In genomic region chr1:217275617-217276398, GRCh38 we compare ENCODE assay signal across 13 cellular contexts.
DNase-seq lines count a peak whose midpoint lies in the region; ATAC-seq, FAIRE-seq and TF ChIP-seq lines count a peak whose summit lies in the region.
"Had no signal": no experiment of that assay in that cellular context is flagged by ENCODE, and none has a peak within 500 bp of the region (broad histone marks: within the 10 kb centered on the region; RNA-seq: fewer than 3 reads in every experiment).

No MANE protein-coding gene starts in this region.

- TF ChIP-seq CTCF in K562 (IDR thresholded peaks at IDR 0.05 in 2 of 3, conservative IDR thresholded peaks at IDR 0.05 in 1 of 3; ENCODE audit: insufficient read depth in 2 of 3, low read depth in 1 of 3, low read length in 3 of 3): no peak

- H2AFZ ChIP-seq in ACC112 (ENCODE audit: low read length, unreplicated experiment) (peak overlapping the region; percentile 15), K562 (ENCODE audit: low read depth, low read length) (no peak overlapping the region)

- in situ Hi-C loops in K562 (cut with MboI): no loop called here

- H3K4me1 ChIP-seq in ACC112 (ENCODE audit: control insufficient read depth, insufficient read depth, low read length, unreplicated experiment) (peaks cover 62% of the 10 kb centered on the region), K562 (replicated peaks in 1 of 2; ENCODE audit: control insufficient read depth in 2 of 2, insufficient read depth in 2 of 2, low read length in 2 of 2) (no peaks in the 10 kb centered on the region)
- H3K4me1 ChIP-seq: vagina had no signal

- H3K9ac ChIP-seq in K562 (ENCODE audit: insufficient read depth in 1 of 2, low read depth in 2 of 2, low read length in 2 of 2): no peak overlapping the region

- POLR2A ChIA-PET in K562 (lab: Yijun Ruan, JAX): no interaction called here

- no peak for TF ChIP-seq RAD21 in K562 (CRISPR knock-in tag; conservative IDR thresholded peaks at IDR 0.05 in 1 of 2, IDR thresholded peaks at IDR 0.05 in 1 of 2)

- WGBS in K562 (ENCODE audit: insufficient coverage, low coverage, missing lambda C conversion rate): under 1% methylated on average over 6 of the region's 6 CpGs

- H3K27me3 ChIP-seq in ACC112 (ENCODE audit: insufficient read depth, low read length) (no peaks in the 10 kb centered on the region), K562 (ENCODE audit: control insufficient read depth in 2 of 2, insufficient read depth in 2 of 2, low read length in 2 of 2) (no peaks in the 10 kb centered on the region)
- H3K27me3 ChIP-seq: vagina had no signal

- no peaks in the 10 kb centered on the region for H4K20me1 ChIP-seq in K562 (replicated peaks; ENCODE audit: control insufficient read depth, insufficient read depth, low read length)

- CTCF ChIA-PET in K562 (lab: Yijun Ruan, JAX; ENCODE audit: low intra/inter-chr PET ratio): no interaction called here

- no peak overlapping the region for H3K4me2 ChIP-seq in K562 (ENCODE audit: insufficient read depth, low read length)

- H3K79me2 ChIP-seq in ACC112 (ENCODE audit: control insufficient read depth, insufficient read depth, low read length, unreplicated experiment): no peaks in the 10 kb centered on the region
- H3K79me2 ChIP-seq in K562 (ENCODE audit: control insufficient read depth, insufficient read depth, low read length): no peaks in the 10 kb centered on the region

- H3K9me1 ChIP-seq in K562 (ENCODE audit: control insufficient read depth, insufficient read depth, low read length): no peaks in the 10 kb centered on the region

- peak overlapping the region; percentile 98 for H3K27ac ChIP-seq in ACC112 (ENCODE audit: low read depth, low read length)
- no peak overlapping the region for H3K27ac ChIP-seq in K562 (ENCODE audit: extremely low read depth, low read depth, low read length)
- H3K27ac ChIP-seq: skin epidermis, vagina had no signal

- DNase-seq in K562 (ENCODE audit: extremely low read depth in 1 of 4, low spot score in 3 of 4): no peak
- peak; percentile 4 for DNase-seq in hepatic stellate cell (ENCODE audit: low spot score)
- no peak for DNase-seq in Ammon's horn (ENCODE audit: low spot score)
- DNase-seq in inferior parietal cortex (ENCODE audit: extremely low spot score): no peak
- DNase-seq: hippocampal formation, NCI-H2029 had no signal

- H3K4me3 ChIP-seq in ACC112 (ENCODE audit: low read depth, low read length): peak overlapping the region; percentile 59
- H3K4me3 ChIP-seq in K562: no peak overlapping the region
- H3K4me3 ChIP-seq: skin epidermis, vagina had no signal

- no peak for TF ChIP-seq EP300 in K562 (IDR thresholded peaks at IDR 0.05; ENCODE audit: low read length)

- ATAC-seq in HG03280 (IDR thresholded peaks at IDR 0.05; ENCODE audit: unreplicated experiment): peak; percentile 28
- no peak for ATAC-seq in K562
- no peak for ATAC-seq in GM18861 (IDR thresholded peaks at IDR 0.05; ENCODE audit: unreplicated experiment)
- no peak for ATAC-seq in GM21447 (IDR thresholded peaks at IDR 0.05; ENCODE audit: unreplicated experiment)

- no TSS peak for BruUV-seq in K562 (replicated peaks; lab: Mats Ljungman, UMichigan)

- intact Hi-C loops in K562 (cut with micrococcal nuclease): no loop called here

- H3K9me3 ChIP-seq in K562 (replicated peaks; ENCODE audit: control insufficient read depth, insufficient read depth, low read depth, low read length): no peaks in the 10 kb centered on the region
- H3K9me3 ChIP-seq: vagina had no signal

- no peak for TF ChIP-seq POLR2A in K562 (conservative IDR thresholded peaks at IDR 0.05)

- no peak for FAIRE-seq in K562 (lab: Jason Lieb, UNC)
- FAIRE-seq: TTC549 had no signal

- no peaks in the 10 kb centered on the region for H3K36me3 ChIP-seq in ACC112 (ENCODE audit: insufficient read depth, low read length)
- no peaks in the 10 kb centered on the region for H3K36me3 ChIP-seq in K562 (ENCODE audit: control insufficient read depth, insufficient read depth, low read length)
- H3K36me3 ChIP-seq: vagina had no signal

TF ChIP-seq in K562, 482 proteins besides CTCF, POLR2A, EP300 and RAD21:
- TF ChIP-seq MAFG (tag; conservative IDR thresholded peaks at IDR 0.05): peak; percentile 74
- TF ChIP-seq HMG20B (CRISPR knock-in tag; IDR thresholded peaks at IDR 0.05): no peak
- peak; percentile 46; the same call in 1 of the 2 replicates for TF ChIP-seq C11orf30 (IDR thresholded peaks at IDR 0.05; ENCODE audit: low read depth)
- TF ChIP-seq ZNF316 (IDR thresholded peaks at IDR 0.05): peak; percentile 85
- peak; percentile 25; the same call in 1 of the 2 replicates for TF ChIP-seq NFE2L1 (tag; IDR thresholded peaks at IDR 0.05; ENCODE audit: borderline replicate concordance, low read depth)
